Comparison of ENCODE assay signal across 15 cellular contexts in genomic region chr13:87810391-87810801, GRCh38.
DNase-seq lines count a peak whose midpoint lies in the region; ATAC-seq and TF ChIP-seq lines count a peak whose summit lies in the region.
"Had no signal": no experiment of that assay in that cellular context is flagged by ENCODE, and none has a peak within 500 bp of the region (broad histone marks: within the 10 kb centered on the region; RNA-seq: fewer than 3 reads in every experiment).

No MANE protein-coding gene starts in this region.

- H3K4me1 Mint-ChIP-seq in WTC11, result no peaks in the 10 kb centered on the region
- H3K4me1 Mint-ChIP-seq in type B pancreatic cell (ENCODE audit: unreplicated experiment), result no peaks in the 10 kb centered on the region
- no peaks in the 10 kb centered on the region for H3K4me1 Mint-ChIP-seq in T-helper 2 cell treated with Interferon-gamma antibody and Interleukin-4, amounts not matched to agents 5 μg/mL and 100 μg/mL, for 36 hours (ENCODE audit: low read depth)
- no peaks in the 10 kb centered on the region for H3K4me1 Mint-ChIP-seq in activated CD8-positive, alpha-beta T cell treated with anti-CD3 and anti-CD28 coated beads for 36 hours (ENCODE audit: low read depth)
- H3K4me1 Mint-ChIP-seq: activated CD4-positive, alpha-beta memory T cell treated with anti-CD3 and anti-CD28 coated beads, Interleukin-2, amount 10 ng/mL, durations not matched to agents 7 days and 5 days had no signal

- H3K27me3 Mint-ChIP-seq in WTC11 (ENCODE audit: low read depth) (no peaks in the 10 kb centered on the region), type B pancreatic cell (no peaks in the 10 kb centered on the region)
- H3K27me3 Mint-ChIP-seq in T-helper 2 cell treated with Interferon-gamma antibody and Interleukin-4, amounts not matched to agents 5 μg/mL and 100 μg/mL, for 36 hours (ENCODE audit: low read depth), result no peaks in the 10 kb centered on the region
- H3K27me3 Mint-ChIP-seq in activated CD8-positive, alpha-beta T cell treated with anti-CD3 and anti-CD28 coated beads for 36 hours, result no peaks in the 10 kb centered on the region
- H3K27me3 Mint-ChIP-seq: activated CD4-positive, alpha-beta memory T cell treated with anti-CD3 and anti-CD28 coated beads, Interleukin-2, amount 10 ng/mL, durations not matched to agents 7 days and 5 days had no signal

- POLR2A ChIA-PET in WTC11 (lab: Charles Lee), result no interaction called here
- POLR2A ChIA-PET in activated CD8-positive, alpha-beta T cell treated with anti-CD3 and anti-CD28 coated beads for 36 hours (lab: Charles Lee), result no interaction called here

- H3K36me3 Mint-ChIP-seq in WTC11, result no peaks in the 10 kb centered on the region
- H3K36me3 Mint-ChIP-seq in type B pancreatic cell, result no peaks in the 10 kb centered on the region
- no peaks in the 10 kb centered on the region for H3K36me3 Mint-ChIP-seq in T-helper 2 cell treated with Interferon-gamma antibody and Interleukin-4, amounts not matched to agents 5 μg/mL and 100 μg/mL, for 36 hours (ENCODE audit: low read depth)
- H3K36me3 Mint-ChIP-seq in activated CD8-positive, alpha-beta T cell treated with anti-CD3 and anti-CD28 coated beads for 36 hours (ENCODE audit: low read depth), result no peaks in the 10 kb centered on the region
- H3K36me3 Mint-ChIP-seq: CD8-positive, alpha-beta T cell had no signal

- H3K27ac Mint-ChIP-seq in WTC11 (no peak overlapping the region), type B pancreatic cell (no peak overlapping the region)
- no peak overlapping the region for H3K27ac Mint-ChIP-seq in T-helper 2 cell treated with Interferon-gamma antibody and Interleukin-4, amounts not matched to agents 5 μg/mL and 100 μg/mL, for 36 hours
- H3K27ac Mint-ChIP-seq in activated CD8-positive, alpha-beta T cell treated with anti-CD3 and anti-CD28 coated beads for 36 hours, result no peak overlapping the region
- H3K27ac Mint-ChIP-seq: activated CD4-positive, alpha-beta memory T cell treated with anti-CD3 and anti-CD28 coated beads, Interleukin-2, amount 10 ng/mL, durations not matched to agents 7 days and 5 days; CD8-positive, alpha-beta T cell had no signal

- H3K9me3 Mint-ChIP-seq in WTC11 (no peaks in the 10 kb centered on the region), type B pancreatic cell (no peaks in the 10 kb centered on the region)
- peaks cover 21% of the 10 kb centered on the region for H3K9me3 Mint-ChIP-seq in T-helper 2 cell treated with Interferon-gamma antibody and Interleukin-4, amounts not matched to agents 5 μg/mL and 100 μg/mL, for 36 hours
- peaks cover 4% of the 10 kb centered on the region for H3K9me3 Mint-ChIP-seq in activated CD8-positive, alpha-beta T cell treated with anti-CD3 and anti-CD28 coated beads for 36 hours

- DNase-seq in WTC11 (ENCODE audit: low spot score) (peak; percentile 49), islet precursor cell (peak; percentile 71), type B pancreatic cell (ENCODE audit: extremely low spot score, unreplicated experiment) (no peak)
- DNase-seq in T-helper 2 cell treated with Interferon-gamma antibody and Interleukin-4, amounts not matched to agents 5 μg/mL and 100 μg/mL, for 36 hours (ENCODE audit: low spot score), result no peak
- no peak for DNase-seq in activated CD8-positive, alpha-beta T cell treated with anti-CD3 and anti-CD28 coated beads for 36 hours
- DNase-seq: activated CD4-positive, alpha-beta memory T cell treated with anti-CD3 and anti-CD28 coated beads, Interleukin-2, amount 10 ng/mL, durations not matched to agents 7 days and 5 days; activated gamma-delta T cell; dorsolateral prefrontal cortex; gastrocnemius medialis; MV-4-11; small intestine; T1000 had no signal

- TF ChIP-seq CTCF in LNCAP (IDR thresholded peaks at IDR 0.05) (peak; percentile 20; the same call in 1 of the 2 replicates), WTC11 (IDR thresholded peaks at IDR 0.05) (no peak), type B pancreatic cell (conservative IDR thresholded peaks at IDR 0.05) (no peak)
- no peak for TF ChIP-seq CTCF in activated CD8-positive, alpha-beta T cell treated with anti-CD3 and anti-CD28 coated beads for 36 hours (IDR thresholded peaks at IDR 0.05)

- peak overlapping the region; percentile 75 for H3K4me3 Mint-ChIP-seq in WTC11
- peak overlapping the region; percentile 69 for H3K4me3 Mint-ChIP-seq in type B pancreatic cell
- no peak overlapping the region for H3K4me3 Mint-ChIP-seq in T-helper 2 cell treated with Interferon-gamma antibody and Interleukin-4, amounts not matched to agents 5 μg/mL and 100 μg/mL, for 36 hours
- H3K4me3 Mint-ChIP-seq in activated CD8-positive, alpha-beta T cell treated with anti-CD3 and anti-CD28 coated beads for 36 hours, result no peak overlapping the region
- H3K4me3 Mint-ChIP-seq: activated CD4-positive, alpha-beta memory T cell treated with anti-CD3 and anti-CD28 coated beads, Interleukin-2, amount 10 ng/mL, durations not matched to agents 7 days and 5 days; CD8-positive, alpha-beta T cell had no signal

- ATAC-seq in WTC11 (peak; percentile 98), HG02885 (IDR thresholded peaks at IDR 0.05; ENCODE audit: poor library complexity, unreplicated experiment) (no peak)
- no peak for ATAC-seq in activated CD8-positive, alpha-beta T cell treated with anti-CD3 and anti-CD28 coated beads for 36 hours
- ATAC-seq: CD8-positive, alpha-beta T cell; gastrocnemius medialis had no signal

- CTCF ChIA-PET in WTC11 (lab: Charles Lee), result interaction anchor here (0.6 to 1.4 kb wide), 5 partner anchors 18 to 139 kb away, joined by 3 to 6 read pairs (median 4); partner anchors contain the start of gene SLITRK5
- CTCF ChIA-PET in activated CD8-positive, alpha-beta T cell treated with anti-CD3 and anti-CD28 coated beads for 36 hours (lab: Charles Lee), result no interaction called here

- intact Hi-C loops in activated CD8-positive, alpha-beta T cell treated with anti-CD3 and anti-CD28 coated beads for 36 hours (cut with micrococcal nuclease), result no loop called here

TF ChIP-seq in WTC11, 78 proteins besides CTCF, POLR2A, EP300 and RAD21:
- TF ChIP-seq HMGXB4 (CRISPR knock-in tag; IDR thresholded peaks at IDR 0.05) (0 out of 2 replicates have a peak, but pooled peaks have one; percentile 26), ZNF263 (CRISPR knock-in tag; IDR thresholded peaks at IDR 0.05; ENCODE audit: low read depth) (no peak), JUN (CRISPR knock-in tag; IDR thresholded peaks at IDR 0.05) (no peak), GABPB1 (CRISPR knock-in tag; IDR thresholded peaks at IDR 0.05) (no peak), ZNF423 (CRISPR knock-in tag; IDR thresholded peaks at IDR 0.05) (peak; percentile 87)

Comparison
In these comparisons a context has a peak if more than half of its experiments do, and no peak if none do; other contexts are left out.
1. DNase-seq: peak in WTC11 (single experiment) and islet precursor cell (single experiment); none in type B pancreatic cell (single experiment), T-helper 2 cell treated with Interferon-gamma antibody and Interleukin-4, amounts not matched to agents 5 μg/mL and 100 μg/mL, for 36 hours (single experiment) and activated CD8-positive, alpha-beta T cell treated with anti-CD3 and anti-CD28 coated beads for 36 hours (single experiment).
2. H3K4me3 Mint-ChIP-seq: peak in WTC11 (single experiment) and type B pancreatic cell (single experiment); none in T-helper 2 cell treated with Interferon-gamma antibody and Interleukin-4, amounts not matched to agents 5 μg/mL and 100 μg/mL, for 36 hours (single experiment) and activated CD8-positive, alpha-beta T cell treated with anti-CD3 and anti-CD28 coated beads for 36 hours (single experiment).